Comparison of ENCODE assay signal across 12 cellular contexts in genomic region chr5:10712574-10713366, GRCh38. TPM values are rescaled to one million over a fixed set of nuclear protein-coding genes. Genes with fewer than 3 reads are reported as not detected.
DNase-seq lines count a peak whose midpoint lies in the region; ATAC-seq and TF ChIP-seq lines count a peak whose summit lies in the region.
"Had no signal": no experiment of that assay in that cellular context is flagged by ENCODE, and none has a peak within 500 bp of the region (broad histone marks: within the 10 kb centered on the region; RNA-seq: fewer than 3 reads in every experiment).

No MANE protein-coding gene starts in this region.

- in situ Hi-C loops in brain microvascular endothelial cell (cut with HindIII; ENCODE audit: low pct_ligation_motif_present, low sequenced_read_pairs): no loop called here

- H3K36me3 ChIP-seq in brain microvascular endothelial cell (replicated peaks) (peaks cover 5% of the 10 kb centered on the region), neural progenitor cell (no peaks in the 10 kb centered on the region)

- ATAC-seq in GM19351 (IDR thresholded peaks at IDR 0.05; ENCODE audit: unreplicated experiment) (peak; percentile 92), HG02763 (IDR thresholded peaks at IDR 0.05; ENCODE audit: unreplicated experiment) (peak; percentile 75), HG03469 (IDR thresholded peaks at IDR 0.05; ENCODE audit: unreplicated experiment) (peak; percentile 87)

- no peak overlapping the region for H3K9ac ChIP-seq in neural progenitor cell
- H3K9ac ChIP-seq: parathyroid adenoma had no signal

- TF ChIP-seq CTCF in GM12865 (IDR thresholded peaks at IDR 0.05; ENCODE audit: insufficient read depth, low read depth, low read length, missing control alignments) (no peak), HFFc6 (IDR thresholded peaks at IDR 0.05) (no peak), brain microvascular endothelial cell (IDR thresholded peaks at IDR 0.05; ENCODE audit: low read depth, low read length, missing control alignments) (no peak), neural progenitor cell (IDR thresholded peaks at IDR 0.05) (no peak)

- no peaks in the 10 kb centered on the region for H3F3A ChIP-seq in neural progenitor cell (ENCODE audit: low read depth)

- H3K9me3 Mint-ChIP-seq in HFFc6: no peaks in the 10 kb centered on the region
- H3K9me3 Mint-ChIP-seq in neural progenitor cell: peaks cover 4% of the 10 kb centered on the region

- H3K27me3 Mint-ChIP-seq in HFFc6 (ENCODE audit: insufficient read depth) (no peaks in the 10 kb centered on the region), neural progenitor cell (ENCODE audit: insufficient read depth, low read depth) (peaks cover 4% of the 10 kb centered on the region)

- no peak overlapping the region for H3K27ac Mint-ChIP-seq in HFFc6
- no peak overlapping the region for H3K27ac Mint-ChIP-seq in neural progenitor cell

- H3K27me3 ChIP-seq in brain microvascular endothelial cell (replicated peaks) (no peaks in the 10 kb centered on the region), neural progenitor cell (no peaks in the 10 kb centered on the region)

- H3K9me3 ChIP-seq in neural progenitor cell (ENCODE audit: low read depth): no peaks in the 10 kb centered on the region

- H3K79me2 ChIP-seq in neural progenitor cell (ENCODE audit: low read depth): no peaks in the 10 kb centered on the region

- DNase-seq in GM12865 (ENCODE audit: low read depth) (peak; percentile 59), HFFc6 (no peak), brain microvascular endothelial cell (no peak), neural progenitor cell (ENCODE audit: low spot score) (no peak)
- no peak for DNase-seq in stimulated activated CD4-positive, alpha-beta T cell treated with anti-CD3 and anti-CD28 coated beads, Interleukin-4, amount 100 ng/mL, for 4 hours
- DNase-seq: activated CD8-positive, alpha-beta memory T cell treated with anti-CD3 and anti-CD28 coated beads, Interleukin-2, amount 50 U/mL, for 4 hours; NCI-H2081 treated with DMSO at 0.1 percent for 48 hours; T1000 had no signal

- H3K4me1 ChIP-seq in neural progenitor cell: no peaks in the 10 kb centered on the region
- H3K4me1 ChIP-seq: parathyroid adenoma had no signal

- H3K4me3 ChIP-seq in GM12865 (ENCODE audit: low read depth, low read length) (no peak overlapping the region), brain microvascular endothelial cell (ENCODE audit: low read depth, low read length) (no peak overlapping the region), neural progenitor cell (no peak overlapping the region)

- no peak overlapping the region for H3K4me2 ChIP-seq in neural progenitor cell

- H3K27ac ChIP-seq in brain microvascular endothelial cell: no peak overlapping the region
- no peak overlapping the region for H3K27ac ChIP-seq in neural progenitor cell
- H3K27ac ChIP-seq: parathyroid adenoma had no signal

- H2AFZ ChIP-seq in neural progenitor cell (replicated peaks): no peak overlapping the region
- H2AFZ ChIP-seq: parathyroid adenoma had no signal

- H3K4me3 Mint-ChIP-seq in HFFc6 (no peak overlapping the region), neural progenitor cell (no peak overlapping the region)

- peaks cover 56% of the 10 kb centered on the region for H3K36me3 Mint-ChIP-seq in HFFc6 (ENCODE audit: low read depth)
- peaks cover 40% of the 10 kb centered on the region for H3K36me3 Mint-ChIP-seq in neural progenitor cell

- peaks cover 17% of the 10 kb centered on the region for H4K20me1 ChIP-seq in neural progenitor cell (ENCODE audit: low read depth)

- H3K4me1 Mint-ChIP-seq in HFFc6 (ENCODE audit: low read depth) (peaks cover 27% of the 10 kb centered on the region), neural progenitor cell (peaks cover 5% of the 10 kb centered on the region)

RNA-seq across cellular contexts. Expression of gene DAP, which starts 48.3 kb away (rescaled TPM):
- total RNA-seq in HFFc6 (2021; fragmentation: NEBNext Ultra II Directional; extraction: Animal tissue kit (Norgen Biotek cat#: 25700)): 100 to 1,000 TPM; 255 to 357 (median 285) TPM
- 12.2 and 21.8 TPM in 2 replicates for total RNA-seq in neural progenitor cell (ENCODE audit: low replicate concordance)

Comparison
In these comparisons a context has a peak if more than half of its experiments do, and no peak if none do; other contexts are left out.
1. RNA of gene DAP, which starts 48.3 kb away (total RNA-seq): 255 to 357 TPM in HFFc6; 12.2 to 21.8 TPM in neural progenitor cell; every median in the first group is over 10 times any median in the second.
2. Peak in every context shown above with its lines, with median percentiles within 50 percentile points of each other: ATAC-seq.